In genomic region chr1:194865367-194865766, GRCh38 we compare ENCODE assay signal across 2 cellular contexts.
TF ChIP-seq lines count a peak whose summit lies in the region.

No MANE protein-coding gene starts in this region.

TF ChIP-seq in GM23338, 12 proteins besides CTCF, POLR2A, EP300 and RAD21 (continued from another document):
- TF ChIP-seq, protein P1, sequence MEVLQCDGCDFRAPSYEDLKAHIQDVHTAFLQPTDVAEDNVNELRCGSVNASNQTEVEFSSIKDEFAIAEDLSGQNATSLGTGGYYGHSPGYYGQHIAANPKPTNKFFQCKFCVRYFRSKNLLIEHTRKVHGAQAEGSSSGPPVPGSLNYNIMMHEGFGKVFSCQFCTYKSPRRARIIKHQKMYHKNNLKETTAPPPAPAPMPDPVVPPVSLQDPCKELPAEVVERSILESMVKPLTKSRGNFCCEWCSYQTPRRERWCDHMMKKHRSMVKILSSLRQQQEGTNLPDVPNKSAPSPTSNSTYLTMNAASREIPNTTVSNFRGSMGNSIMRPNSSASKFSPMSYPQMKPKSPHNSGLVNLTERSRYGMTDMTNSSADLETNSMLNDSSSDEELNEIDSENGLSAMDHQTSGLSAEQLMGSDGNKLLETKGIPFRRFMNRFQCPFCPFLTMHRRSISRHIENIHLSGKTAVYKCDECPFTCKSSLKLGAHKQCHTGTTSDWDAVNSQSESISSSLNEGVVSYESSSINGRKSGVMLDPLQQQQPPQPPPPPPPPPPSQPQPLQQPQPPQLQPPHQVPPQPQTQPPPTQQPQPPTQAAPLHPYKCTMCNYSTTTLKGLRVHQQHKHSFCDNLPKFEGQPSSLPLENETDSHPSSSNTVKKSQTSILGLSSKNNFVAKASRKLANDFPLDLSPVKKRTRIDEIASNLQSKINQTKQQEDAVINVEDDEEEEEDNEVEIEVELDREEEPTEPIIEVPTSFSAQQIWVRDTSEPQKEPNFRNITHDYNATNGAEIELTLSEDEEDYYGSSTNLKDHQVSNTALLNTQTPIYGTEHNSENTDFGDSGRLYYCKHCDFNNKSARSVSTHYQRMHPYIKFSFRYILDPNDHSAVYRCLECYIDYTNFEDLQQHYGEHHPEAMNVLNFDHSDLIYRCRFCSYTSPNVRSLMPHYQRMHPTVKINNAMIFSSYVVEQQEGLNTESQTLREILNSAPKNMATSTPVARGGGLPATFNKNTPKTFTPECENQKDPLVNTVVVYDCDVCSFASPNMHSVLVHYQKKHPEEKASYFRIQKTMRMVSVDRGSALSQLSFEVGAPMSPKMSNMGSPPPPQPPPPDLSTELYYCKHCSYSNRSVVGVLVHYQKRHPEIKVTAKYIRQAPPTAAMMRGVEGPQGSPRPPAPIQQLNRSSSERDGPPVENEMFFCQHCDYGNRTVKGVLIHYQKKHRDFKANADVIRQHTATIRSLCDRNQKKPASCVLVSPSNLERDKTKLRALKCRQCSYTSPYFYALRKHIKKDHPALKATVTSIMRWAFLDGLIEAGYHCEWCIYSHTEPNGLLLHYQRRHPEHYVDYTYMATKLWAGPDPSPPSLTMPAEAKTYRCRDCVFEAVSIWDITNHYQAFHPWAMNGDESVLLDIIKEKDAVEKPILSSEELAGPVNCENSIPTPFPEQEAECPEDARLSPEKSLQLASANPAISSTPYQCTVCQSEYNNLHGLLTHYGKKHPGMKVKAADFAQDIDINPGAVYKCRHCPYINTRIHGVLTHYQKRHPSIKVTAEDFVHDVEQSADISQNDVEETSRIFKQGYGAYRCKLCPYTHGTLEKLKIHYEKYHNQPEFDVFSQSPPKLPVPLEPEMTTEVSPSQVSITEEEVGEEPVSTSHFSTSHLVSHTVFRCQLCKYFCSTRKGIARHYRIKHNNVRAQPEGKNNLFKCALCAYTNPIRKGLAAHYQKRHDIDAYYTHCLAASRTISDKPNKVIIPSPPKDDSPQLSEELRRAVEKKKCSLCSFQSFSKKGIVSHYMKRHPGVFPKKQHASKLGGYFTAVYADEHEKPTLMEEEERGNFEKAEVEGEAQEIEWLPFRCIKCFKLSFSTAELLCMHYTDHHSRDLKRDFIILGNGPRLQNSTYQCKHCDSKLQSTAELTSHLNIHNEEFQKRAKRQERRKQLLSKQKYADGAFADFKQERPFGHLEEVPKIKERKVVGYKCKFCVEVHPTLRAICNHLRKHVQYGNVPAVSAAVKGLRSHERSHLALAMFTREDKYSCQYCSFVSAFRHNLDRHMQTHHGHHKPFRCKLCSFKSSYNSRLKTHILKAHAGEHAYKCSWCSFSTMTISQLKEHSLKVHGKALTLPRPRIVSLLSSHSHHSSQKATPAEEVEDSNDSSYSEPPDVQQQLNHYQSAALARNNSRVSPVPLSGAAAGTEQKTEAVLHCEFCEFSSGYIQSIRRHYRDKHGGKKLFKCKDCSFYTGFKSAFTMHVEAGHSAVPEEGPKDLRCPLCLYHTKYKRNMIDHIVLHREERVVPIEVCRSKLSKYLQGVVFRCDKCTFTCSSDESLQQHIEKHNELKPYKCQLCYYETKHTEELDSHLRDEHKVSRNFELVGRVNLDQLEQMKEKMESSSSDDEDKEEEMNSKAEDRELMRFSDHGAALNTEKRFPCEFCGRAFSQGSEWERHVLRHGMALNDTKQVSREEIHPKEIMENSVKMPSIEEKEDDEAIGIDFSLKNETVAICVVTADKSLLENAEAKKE (CRISPR knock-in tag; IDR thresholded peaks at IDR 0.05): no peak
- TF ChIP-seq STAT1 (IDR thresholded peaks at IDR 0.05; ENCODE audit: unreplicated experiment): no peak
- no peak for TF ChIP-seq POLR2AphosphoS5 (IDR thresholded peaks at IDR 0.05; ENCODE audit: low read depth)
- TF ChIP-seq REST (IDR thresholded peaks at IDR 0.05; ENCODE audit: unreplicated experiment): no peak
- no peak for TF ChIP-seq ZNF331 (CRISPR knock-in tag; IDR thresholded peaks at IDR 0.05; ENCODE audit: low read depth)
- TF ChIP-seq, protein P2, sequence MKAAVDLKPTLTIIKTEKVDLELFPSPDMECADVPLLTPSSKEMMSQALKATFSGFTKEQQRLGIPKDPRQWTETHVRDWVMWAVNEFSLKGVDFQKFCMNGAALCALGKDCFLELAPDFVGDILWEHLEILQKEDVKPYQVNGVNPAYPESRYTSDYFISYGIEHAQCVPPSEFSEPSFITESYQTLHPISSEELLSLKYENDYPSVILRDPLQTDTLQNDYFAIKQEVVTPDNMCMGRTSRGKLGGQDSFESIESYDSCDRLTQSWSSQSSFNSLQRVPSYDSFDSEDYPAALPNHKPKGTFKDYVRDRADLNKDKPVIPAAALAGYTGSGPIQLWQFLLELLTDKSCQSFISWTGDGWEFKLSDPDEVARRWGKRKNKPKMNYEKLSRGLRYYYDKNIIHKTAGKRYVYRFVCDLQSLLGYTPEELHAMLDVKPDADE (IDR thresholded peaks at IDR 0.05): no peak
- TF ChIP-seq NANOG (IDR thresholded peaks at IDR 0.05; ENCODE audit: borderline replicate concordance): no peak
- TF ChIP-seq ZNF114 (CRISPR knock-in tag; IDR thresholded peaks at IDR 0.05): no peak
TF ChIP-seq in GM23338: peak in this region for 0.

TF ChIP-seq in GM12878, 131 proteins besides CTCF, POLR2A, EP300 and RAD21 (continued from another document):
- no peak for TF ChIP-seq USF2 (IDR thresholded peaks at IDR 0.05; ENCODE audit: borderline replicate concordance, low read depth, low read length)
- TF ChIP-seq ZNF687 (IDR thresholded peaks at IDR 0.05): no peak
- TF ChIP-seq USF1 (IDR thresholded peaks at IDR 0.05; ENCODE audit: borderline replicate concordance, extremely low read length, insufficient read depth, low read depth, low read length): no peak
- no peak for TF ChIP-seq CEBPB (IDR thresholded peaks at IDR 0.05; ENCODE audit: borderline replicate concordance in 1 of 2, low read depth in 2 of 2, low read length in 2 of 2)
- TF ChIP-seq, protein P3, sequence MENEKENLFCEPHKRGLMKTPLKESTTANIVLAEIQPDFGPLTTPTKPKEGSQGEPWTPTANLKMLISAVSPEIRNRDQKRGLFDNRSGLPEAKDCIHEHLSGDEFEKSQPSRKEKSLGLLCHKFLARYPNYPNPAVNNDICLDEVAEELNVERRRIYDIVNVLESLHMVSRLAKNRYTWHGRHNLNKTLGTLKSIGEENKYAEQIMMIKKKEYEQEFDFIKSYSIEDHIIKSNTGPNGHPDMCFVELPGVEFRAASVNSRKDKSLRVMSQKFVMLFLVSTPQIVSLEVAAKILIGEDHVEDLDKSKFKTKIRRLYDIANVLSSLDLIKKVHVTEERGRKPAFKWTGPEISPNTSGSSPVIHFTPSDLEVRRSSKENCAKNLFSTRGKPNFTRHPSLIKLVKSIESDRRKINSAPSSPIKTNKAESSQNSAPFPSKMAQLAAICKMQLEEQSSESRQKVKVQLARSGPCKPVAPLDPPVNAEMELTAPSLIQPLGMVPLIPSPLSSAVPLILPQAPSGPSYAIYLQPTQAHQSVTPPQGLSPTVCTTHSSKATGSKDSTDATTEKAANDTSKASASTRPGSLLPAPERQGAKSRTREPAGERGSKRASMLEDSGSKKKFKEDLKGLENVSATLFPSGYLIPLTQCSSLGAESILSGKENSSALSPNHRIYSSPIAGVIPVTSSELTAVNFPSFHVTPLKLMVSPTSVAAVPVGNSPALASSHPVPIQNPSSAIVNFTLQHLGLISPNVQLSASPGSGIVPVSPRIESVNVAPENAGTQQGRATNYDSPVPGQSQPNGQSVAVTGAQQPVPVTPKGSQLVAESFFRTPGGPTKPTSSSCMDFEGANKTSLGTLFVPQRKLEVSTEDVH (IDR thresholded peaks at IDR 0.05; ENCODE audit: low read depth, partially characterized antibody): no peak
- TF ChIP-seq, protein P4, sequence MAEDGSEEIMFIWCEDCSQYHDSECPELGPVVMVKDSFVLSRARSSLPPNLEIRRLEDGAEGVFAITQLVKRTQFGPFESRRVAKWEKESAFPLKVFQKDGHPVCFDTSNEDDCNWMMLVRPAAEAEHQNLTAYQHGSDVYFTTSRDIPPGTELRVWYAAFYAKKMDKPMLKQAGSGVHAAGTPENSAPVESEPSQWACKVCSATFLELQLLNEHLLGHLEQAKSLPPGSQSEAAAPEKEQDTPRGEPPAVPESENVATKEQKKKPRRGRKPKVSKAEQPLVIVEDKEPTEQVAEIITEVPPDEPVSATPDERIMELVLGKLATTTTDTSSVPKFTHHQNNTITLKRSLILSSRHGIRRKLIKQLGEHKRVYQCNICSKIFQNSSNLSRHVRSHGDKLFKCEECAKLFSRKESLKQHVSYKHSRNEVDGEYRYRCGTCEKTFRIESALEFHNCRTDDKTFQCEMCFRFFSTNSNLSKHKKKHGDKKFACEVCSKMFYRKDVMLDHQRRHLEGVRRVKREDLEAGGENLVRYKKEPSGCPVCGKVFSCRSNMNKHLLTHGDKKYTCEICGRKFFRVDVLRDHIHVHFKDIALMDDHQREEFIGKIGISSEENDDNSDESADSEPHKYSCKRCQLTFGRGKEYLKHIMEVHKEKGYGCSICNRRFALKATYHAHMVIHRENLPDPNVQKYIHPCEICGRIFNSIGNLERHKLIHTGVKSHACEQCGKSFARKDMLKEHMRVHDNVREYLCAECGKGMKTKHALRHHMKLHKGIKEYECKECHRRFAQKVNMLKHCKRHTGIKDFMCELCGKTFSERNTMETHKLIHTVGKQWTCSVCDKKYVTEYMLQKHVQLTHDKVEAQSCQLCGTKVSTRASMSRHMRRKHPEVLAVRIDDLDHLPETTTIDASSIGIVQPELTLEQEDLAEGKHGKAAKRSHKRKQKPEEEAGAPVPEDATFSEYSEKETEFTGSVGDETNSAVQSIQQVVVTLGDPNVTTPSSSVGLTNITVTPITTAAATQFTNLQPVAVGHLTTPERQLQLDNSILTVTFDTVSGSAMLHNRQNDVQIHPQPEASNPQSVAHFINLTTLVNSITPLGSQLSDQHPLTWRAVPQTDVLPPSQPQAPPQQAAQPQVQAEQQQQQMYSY (CRISPR knock-in tag; IDR thresholded peaks at IDR 0.05): no peak
- no peak for TF ChIP-seq MTA3 (IDR thresholded peaks at IDR 0.05; ENCODE audit: borderline replicate concordance, low read length)
- TF ChIP-seq TCF3 (IDR thresholded peaks at IDR 0.05; ENCODE audit: borderline replicate concordance, insufficient read depth, low read depth, low read length): no peak
- no peak for TF ChIP-seq ZNF384 (IDR thresholded peaks at IDR 0.05; ENCODE audit: borderline replicate concordance, low read depth, low read length)
- no peak for TF ChIP-seq BCL3 (IDR thresholded peaks at IDR 0.05; ENCODE audit: borderline replicate concordance, insufficient read depth, low read depth, low read length, poor library complexity, severe bottlenecking)
- no peak for TF ChIP-seq NRF1 (conservative IDR thresholded peaks at IDR 0.05; ENCODE audit: low read depth, low read length)
- TF ChIP-seq NFXL1 (IDR thresholded peaks at IDR 0.05; ENCODE audit: borderline replicate concordance): no peak
- no peak for TF ChIP-seq SP1 (IDR thresholded peaks at IDR 0.05; ENCODE audit: low read depth, low read length)
- no peak for TF ChIP-seq SIX5 (IDR thresholded peaks at IDR 0.05; ENCODE audit: low read depth, low read length, severe bottlenecking)
